ENCODE assay signal across 8 cellular contexts in genomic region chr22:41302016-41302767, GRCh38. TPM values are rescaled to one million over a fixed set of nuclear protein-coding genes. Genes with fewer than 3 reads are reported as not detected.
DNase-seq lines count a peak whose midpoint lies in the region; ATAC-seq and TF ChIP-seq lines count a peak whose summit lies in the region.

No MANE protein-coding gene starts in this region.

- TF ChIP-seq CTCF in 22Rv1 (IDR thresholded peaks at IDR 0.05) (no peak), fibroblast of the aortic adventitia (IDR thresholded peaks at IDR 0.05; ENCODE audit: insufficient read depth, low read length) (no peak), neutrophil (IDR thresholded peaks at IDR 0.05) (no peak)

- peak overlapping the region; percentile 65 for H3K27ac ChIP-seq in 22Rv1
- H3K27ac ChIP-seq in neutrophil = peak overlapping the region; percentile 67

- H3K27me3 ChIP-seq in neutrophil = no peaks in the 10 kb centered on the region

- peak; percentile 16 for ATAC-seq in GM21528 (IDR thresholded peaks at IDR 0.05; ENCODE audit: low FRiP score, unreplicated experiment)
- ATAC-seq in HG03045 (IDR thresholded peaks at IDR 0.05; ENCODE audit: unreplicated experiment) = no peak

- H3K4me3 ChIP-seq in fibroblast of the aortic adventitia (ENCODE audit: low read depth, low read length) = peak overlapping the region; percentile 80
- H3K4me3 ChIP-seq in neutrophil (ENCODE audit: low read depth in 1 of 2, low read length in 1 of 2) = peak overlapping the region; percentile 73 to 80

- DNase-seq in activated CD8-positive, alpha-beta memory T cell treated with anti-CD3 and anti-CD28 coated beads, Interleukin-2, amount 50 U/mL, for 4 hours = peak; percentile 24
- DNase-seq in fibroblast of the aortic adventitia (ENCODE audit: low read depth) = peak; percentile 17
- DNase-seq in NCI-H510A (lab: John Stamatoyannopoulos, UW) = no peak
- no peak for DNase-seq in NCI-H2171 treated with DMSO at 0.1 percent for 48 hours (lab: John Stamatoyannopoulos, UW)

- H3K9me3 ChIP-seq in neutrophil = no peaks in the 10 kb centered on the region

- no peaks in the 10 kb centered on the region for H3K36me3 ChIP-seq in neutrophil

- peaks cover 19 to 20% of the 10 kb centered on the region in 2 experiments for H3K4me1 ChIP-seq in neutrophil (ENCODE audit: control insufficient read depth in 1 of 2, insufficient read depth in 1 of 2, low read depth in 1 of 2, low read length in 1 of 2)

RNA-seq across cellular contexts. Expression of gene ZC3H7B, which starts 0.9 kb away (rescaled TPM):
- 33.3 and 45.9 TPM in 2 replicates for total RNA-seq in fibroblast of the aortic adventitia (ENCODE audit: low replicate concordance)

RNA-seq across cellular contexts. Expression of gene RANGAP1, which starts 16.2 kb away (rescaled TPM):
- total RNA-seq in fibroblast of the aortic adventitia (ENCODE audit: low replicate concordance) = 78.5 and 89.4 TPM in 2 replicates

Comparison
In these comparisons a context has a peak if more than half of its experiments do, and no peak if none do; other contexts are left out.
1. DNase-seq: peak in activated CD8-positive, alpha-beta memory T cell treated with anti-CD3 and anti-CD28 coated beads, Interleukin-2, amount 50 U/mL, for 4 hours (single experiment) and fibroblast of the aortic adventitia (single experiment); none in NCI-H510A (single experiment) and NCI-H2171 treated with DMSO at 0.1 percent for 48 hours (single experiment).